Comparison of ENCODE assay signal across 28 cellular contexts in the genomic region with DNA sequence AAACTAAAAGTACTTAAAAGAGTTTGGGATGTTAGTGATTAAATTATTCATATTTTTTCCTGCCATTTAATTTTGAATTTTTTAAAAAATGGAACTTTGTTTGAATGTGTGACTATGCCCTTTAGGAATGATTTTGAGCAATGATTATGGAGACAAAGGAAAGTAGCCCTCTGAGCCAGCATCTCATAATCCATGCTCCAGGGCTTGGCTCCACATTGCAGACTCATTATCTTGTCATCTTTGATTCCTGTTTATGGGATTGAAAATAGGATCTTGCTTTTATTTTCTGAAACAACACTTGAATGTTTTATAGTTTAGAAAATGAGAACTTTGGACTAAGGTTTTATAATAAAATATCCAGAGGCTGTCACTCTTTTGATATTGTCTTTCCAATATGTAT. TPM values are rescaled to one million over a fixed set of nuclear protein-coding genes. Genes with fewer than 3 reads are reported as not detected.
DNase-seq lines count a peak whose midpoint lies in the region; ATAC-seq lines count a peak whose summit lies in the region.
"Had no signal": no experiment of that assay in that cellular context is flagged by ENCODE, and none has a peak within 500 bp of the region (broad histone marks: within the 10 kb centered on the region; RNA-seq: fewer than 3 reads in every experiment).

No MANE protein-coding gene starts in this region.

- H3K18ac ChIP-seq in trophoblast cell (ENCODE audit: low read length), result no peak overlapping the region

- in situ Hi-C loops in GM23248 (cut with MboI), result no loop called here

- no peak overlapping the region for H3K4me2 ChIP-seq in GM23248 (ENCODE audit: unreplicated experiment)
- no peak overlapping the region for H3K4me2 ChIP-seq in trophoblast cell (ENCODE audit: low read length)
- H3K4me2 ChIP-seq: KMS-11, PC-9 had no signal

- H3K79me1 ChIP-seq in trophoblast cell (ENCODE audit: low read length), result no peaks in the 10 kb centered on the region

- no peak overlapping the region for H2AFZ ChIP-seq in GM23248
- no peak overlapping the region for H2AFZ ChIP-seq in trophoblast cell (ENCODE audit: insufficient read depth, low read length, poor library complexity)
- H2AFZ ChIP-seq: PC-9 had no signal

- H2BK12ac ChIP-seq in trophoblast cell (ENCODE audit: low read length), result no peak overlapping the region

- H3K9me3 ChIP-seq in GM23248 (ENCODE audit: low read depth), result no peaks in the 10 kb centered on the region
- no peaks in the 10 kb centered on the region for H3K9me3 ChIP-seq in trophoblast cell (ENCODE audit: insufficient read depth, low read depth, low read length)
- H3K9me3 ChIP-seq: Caco-2, SJSA1 had no signal

- no peak overlapping the region for H3K14ac ChIP-seq in trophoblast cell (ENCODE audit: low read length)

- no peak overlapping the region for H2AK5ac ChIP-seq in trophoblast cell (ENCODE audit: low read length)

- H3K79me2 ChIP-seq in GM23248 (ENCODE audit: insufficient read depth) (no peaks in the 10 kb centered on the region), trophoblast cell (ENCODE audit: control insufficient read depth, insufficient read depth, low read length, poor library complexity) (no peaks in the 10 kb centered on the region)

- DNase-seq in AG20443 (ENCODE audit: low spot score) (peak; percentile 36), GM23248 (peak; percentile 51), amniotic stem cell (lab: John Stamatoyannopoulos, UW) (peak; percentile 1), trophoblast cell (peak; percentile 72 to 85), DMS79 treated with DMSO at 0.1 percent for 48 hours (lab: John Stamatoyannopoulos, UW) (no peak), GM19238 (ENCODE audit: insufficient read length, low spot score) (no peak)
- DNase-seq: Caco-2; CD8-positive, alpha-beta T cell; DND-41; GDM1; NCI-H1092; NCI-H1417 treated with DMSO at 0.1 percent for 48 hours; NCI-H1694 treated with DMSO at 0.1 percent for 48 hours; NCI-H2081; NCI-H2227 treated with DMSO at 0.1 percent for 48 hours; NCI-H526 treated with DMSO at 0.1 percent for 48 hours; PC-9; Right ventricle myocardium superior; RPMI8226 had no signal

- no peak overlapping the region for H4K12ac ChIP-seq in trophoblast cell (ENCODE audit: low read depth, low read length)

- no peaks in the 10 kb centered on the region for H3K9me2 ChIP-seq in GM23248 (ENCODE audit: insufficient read depth)

- no peak overlapping the region for H2BK120ac ChIP-seq in trophoblast cell (ENCODE audit: insufficient read depth, low read length, poor library complexity)

- H3K9ac ChIP-seq in GM23248 (no peak overlapping the region), trophoblast cell (ENCODE audit: low read length) (no peak overlapping the region)
- H3K9ac ChIP-seq: KMS-11 had no signal

- H3K4me1 ChIP-seq in GM23248 (ENCODE audit: insufficient read depth), result no peaks in the 10 kb centered on the region
- no peaks in the 10 kb centered on the region for H3K4me1 ChIP-seq in trophoblast cell (ENCODE audit: control insufficient read depth in 1 of 2, insufficient read depth in 2 of 2, low read length in 2 of 2)
- H3K4me1 ChIP-seq: Caco-2, SJSA1 had no signal

- H3K4me3 ChIP-seq in GM23248, result no peak overlapping the region
- H3K4me3 ChIP-seq in trophoblast cell (ENCODE audit: low read depth, low read length), result no peak overlapping the region
- H3K4me3 ChIP-seq: PC-9, SJSA1 had no signal

- H3K23ac ChIP-seq in trophoblast cell (ENCODE audit: low read length), result no peak overlapping the region

- no peak overlapping the region for H2BK5ac ChIP-seq in trophoblast cell (ENCODE audit: low read depth, low read length, poor library complexity)

- no peaks in the 10 kb centered on the region for H4K20me1 ChIP-seq in GM23248 (ENCODE audit: insufficient read depth)

- no peak overlapping the region for H4K8ac ChIP-seq in trophoblast cell (ENCODE audit: low read depth, low read length)

- ATAC-seq in GM18907 (IDR thresholded peaks at IDR 0.05; ENCODE audit: unreplicated experiment), result no peak
- ATAC-seq: CD8-positive, alpha-beta T cell; HCT116 had no signal

- H3K4ac ChIP-seq in trophoblast cell (ENCODE audit: low read depth, low read length), result no peak overlapping the region

- H3K27ac ChIP-seq in GM23248 (no peak overlapping the region), trophoblast cell (ENCODE audit: low read depth, low read length) (no peak overlapping the region)
- H3K27ac ChIP-seq: C4-2B, HL-60, KMS-11, PC-9, SJSA1 had no signal

- H3K27me3 ChIP-seq in GM23248 (replicated peaks; ENCODE audit: insufficient read depth), result no peaks in the 10 kb centered on the region
- no peaks in the 10 kb centered on the region for H3K27me3 ChIP-seq in trophoblast cell (ENCODE audit: insufficient read depth, low read length)
- H3K27me3 ChIP-seq: SJSA1 had no signal

- no peaks in the 10 kb centered on the region for H3F3A ChIP-seq in GM23248 (ENCODE audit: insufficient read depth)

- no peak overlapping the region for H4K91ac ChIP-seq in trophoblast cell (ENCODE audit: low read depth, low read length)

- no peaks in the 10 kb centered on the region for H3K36me3 ChIP-seq in GM23248 (ENCODE audit: low read depth)
- no peaks in the 10 kb centered on the region for H3K36me3 ChIP-seq in trophoblast cell (ENCODE audit: control insufficient read depth in 1 of 2, insufficient read depth in 2 of 2, low read length in 2 of 2)
- H3K36me3 ChIP-seq: SJSA1 had no signal

RNA-seq across cellular contexts. Expression of a gene that starts 14.5 kb away (rescaled TPM):
- not detected in 2 replicates for total RNA-seq in GM23248 (2014; rRNA removed; shearing (Covaris generic))
- not detected in 2 replicates for polyA plus RNA-seq in GM23248 (2016; fragmentation: Nextera tagmentation; extraction: Ambion mirVana)
- polyA plus RNA-seq in trophoblast cell (2013), result 0.04 and 0.18 TPM in 2 replicates
- total RNA-seq: Caco-2, NCI-H460, Right ventricle myocardium superior had no signal
- polyA plus RNA-seq: H1, IgD-negative memory B cell had no signal

Comparison
In these comparisons a context has a peak if more than half of its experiments do, and no peak if none do; other contexts are left out.
1. DNase-seq: peak in AG20443 (single experiment), GM23248 (single experiment), amniotic stem cell (single experiment) and trophoblast cell (2 of 2); none in DMS79 treated with DMSO at 0.1 percent for 48 hours (single experiment) and GM19238 (single experiment).